1 cellular context compared by ENCODE assay signal in genomic region chr2:187461294-187462261, GRCh38.
TF ChIP-seq lines count a peak whose summit lies in the region.

No MANE protein-coding gene starts in this region.

TF ChIP-seq in HepG2, 621 proteins besides CTCF, POLR2A, EP300 and RAD21 (continued from another document and continues in another):
- TF ChIP-seq, protein P1, sequence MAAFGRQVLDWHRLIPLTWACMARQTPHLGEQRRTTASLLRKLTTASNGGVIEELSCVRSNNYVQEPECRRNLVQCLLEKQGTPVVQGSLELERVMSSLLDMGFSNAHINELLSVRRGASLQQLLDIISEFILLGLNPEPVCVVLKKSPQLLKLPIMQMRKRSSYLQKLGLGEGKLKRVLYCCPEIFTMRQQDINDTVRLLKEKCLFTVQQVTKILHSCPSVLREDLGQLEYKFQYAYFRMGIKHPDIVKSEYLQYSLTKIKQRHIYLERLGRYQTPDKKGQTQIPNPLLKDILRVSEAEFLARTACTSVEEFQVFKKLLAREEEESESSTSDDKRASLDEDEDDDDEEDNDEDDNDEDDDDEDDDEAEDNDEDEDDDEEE (CRISPR knock-in tag; IDR thresholded peaks at IDR 0.05): no peak
- TF ChIP-seq ZNF883 (CRISPR knock-in tag; IDR thresholded peaks at IDR 0.05; ENCODE audit: not compliant biosample characterization) (peak; percentile 90), ZNF839 (CRISPR knock-in tag; IDR thresholded peaks at IDR 0.05; ENCODE audit: borderline replicate concordance) (no peak), SOX13 (IDR thresholded peaks at IDR 0.05) (no peak), SOX13 (CRISPR knock-in tag; conservative IDR thresholded peaks at IDR 0.05 in 1 of 2, IDR thresholded peaks at IDR 0.05 in 1 of 2) (peak in 1 of 2 experiments; percentile 38; a peak in 2 of 4 replicates), ZFP36L2 (CRISPR knock-in tag; IDR thresholded peaks at IDR 0.05) (no peak), SRY (CRISPR knock-in tag; IDR thresholded peaks at IDR 0.05) (0 out of 2 replicates have a peak, but pooled peaks have one; percentile 60), SKI (IDR thresholded peaks at IDR 0.05; ENCODE audit: partially characterized antibody) (no peak), SUZ12 (IDR thresholded peaks at IDR 0.05; ENCODE audit: low read depth, low read length) (no peak), ZNF329 (CRISPR knock-in tag; IDR thresholded peaks at IDR 0.05; ENCODE audit: low read depth) (no peak), ZNF235 (CRISPR knock-in tag; IDR thresholded peaks at IDR 0.05; ENCODE audit: borderline replicate concordance) (no peak), ZNF75D (CRISPR knock-in tag; IDR thresholded peaks at IDR 0.05; ENCODE audit: borderline replicate concordance) (peak; percentile 64; the same call in 1 of the 2 replicates), THRA (CRISPR knock-in tag; IDR thresholded peaks at IDR 0.05; ENCODE audit: borderline replicate concordance) (no peak; the same call in 1 of the 2 replicates), ZNF331 (CRISPR knock-in tag; IDR thresholded peaks at IDR 0.05) (peak; percentile 82), SKIL (CRISPR knock-in tag; IDR thresholded peaks at IDR 0.05; ENCODE audit: borderline replicate concordance) (no peak), ZNF530 (CRISPR knock-in tag; IDR thresholded peaks at IDR 0.05; ENCODE audit: low read depth) (no peak), ZNF577 (CRISPR knock-in tag; IDR thresholded peaks at IDR 0.05; ENCODE audit: borderline replicate concordance, low read depth) (no peak), MAZ (IDR thresholded peaks at IDR 0.05; ENCODE audit: borderline replicate concordance, low read depth, low read length) (no peak; the same call in 1 of the 2 replicates), MAZ (CRISPR knock-in tag; IDR thresholded peaks at IDR 0.05; ENCODE audit: low read depth) (no peak), THAP8 (CRISPR knock-in tag; IDR thresholded peaks at IDR 0.05; ENCODE audit: borderline replicate concordance) (no peak), STAG1 (CRISPR knock-in tag; IDR thresholded peaks at IDR 0.05) (no peak)
- TF ChIP-seq, protein P2, sequence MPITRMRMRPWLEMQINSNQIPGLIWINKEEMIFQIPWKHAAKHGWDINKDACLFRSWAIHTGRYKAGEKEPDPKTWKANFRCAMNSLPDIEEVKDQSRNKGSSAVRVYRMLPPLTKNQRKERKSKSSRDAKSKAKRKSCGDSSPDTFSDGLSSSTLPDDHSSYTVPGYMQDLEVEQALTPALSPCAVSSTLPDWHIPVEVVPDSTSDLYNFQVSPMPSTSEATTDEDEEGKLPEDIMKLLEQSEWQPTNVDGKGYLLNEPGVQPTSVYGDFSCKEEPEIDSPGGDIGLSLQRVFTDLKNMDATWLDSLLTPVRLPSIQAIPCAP (CRISPR knock-in tag; IDR thresholded peaks at IDR 0.05; ENCODE audit: low read depth): no peak
- TF ChIP-seq, protein P3, sequence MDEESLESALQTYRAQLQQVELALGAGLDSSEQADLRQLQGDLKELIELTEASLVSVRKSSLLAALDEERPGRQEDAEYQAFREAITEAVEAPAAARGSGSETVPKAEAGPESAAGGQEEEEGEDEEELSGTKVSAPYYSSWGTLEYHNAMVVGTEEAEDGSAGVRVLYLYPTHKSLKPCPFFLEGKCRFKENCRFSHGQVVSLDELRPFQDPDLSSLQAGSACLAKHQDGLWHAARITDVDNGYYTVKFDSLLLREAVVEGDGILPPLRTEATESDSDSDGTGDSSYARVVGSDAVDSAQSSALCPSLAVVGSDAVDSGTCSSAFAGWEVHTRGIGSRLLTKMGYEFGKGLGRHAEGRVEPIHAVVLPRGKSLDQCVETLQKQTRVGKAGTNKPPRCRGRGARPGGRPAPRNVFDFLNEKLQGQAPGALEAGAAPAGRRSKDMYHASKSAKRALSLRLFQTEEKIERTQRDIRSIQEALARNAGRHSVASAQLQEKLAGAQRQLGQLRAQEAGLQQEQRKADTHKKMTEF (CRISPR knock-in tag; IDR thresholded peaks at IDR 0.05): peak; percentile 68; the same call in 1 of the 2 replicates
- TF ChIP-seq, protein P4, sequence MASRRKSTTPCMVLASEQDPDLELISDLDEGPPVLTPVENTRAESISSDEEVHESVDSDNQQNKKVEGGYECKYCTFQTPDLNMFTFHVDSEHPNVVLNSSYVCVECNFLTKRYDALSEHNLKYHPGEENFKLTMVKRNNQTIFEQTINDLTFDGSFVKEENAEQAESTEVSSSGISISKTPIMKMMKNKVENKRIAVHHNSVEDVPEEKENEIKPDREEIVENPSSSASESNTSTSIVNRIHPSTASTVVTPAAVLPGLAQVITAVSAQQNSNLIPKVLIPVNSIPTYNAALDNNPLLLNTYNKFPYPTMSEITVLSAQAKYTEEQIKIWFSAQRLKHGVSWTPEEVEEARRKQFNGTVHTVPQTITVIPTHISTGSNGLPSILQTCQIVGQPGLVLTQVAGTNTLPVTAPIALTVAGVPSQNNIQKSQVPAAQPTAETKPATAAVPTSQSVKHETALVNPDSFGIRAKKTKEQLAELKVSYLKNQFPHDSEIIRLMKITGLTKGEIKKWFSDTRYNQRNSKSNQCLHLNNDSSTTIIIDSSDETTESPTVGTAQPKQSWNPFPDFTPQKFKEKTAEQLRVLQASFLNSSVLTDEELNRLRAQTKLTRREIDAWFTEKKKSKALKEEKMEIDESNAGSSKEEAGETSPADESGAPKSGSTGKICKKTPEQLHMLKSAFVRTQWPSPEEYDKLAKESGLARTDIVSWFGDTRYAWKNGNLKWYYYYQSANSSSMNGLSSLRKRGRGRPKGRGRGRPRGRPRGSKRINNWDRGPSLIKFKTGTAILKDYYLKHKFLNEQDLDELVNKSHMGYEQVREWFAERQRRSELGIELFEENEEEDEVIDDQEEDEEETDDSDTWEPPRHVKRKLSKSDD (CRISPR knock-in tag; IDR thresholded peaks at IDR 0.05; ENCODE audit: low read depth): peak; percentile 32; the same call in 1 of the 2 replicates
- TF ChIP-seq, protein P5, sequence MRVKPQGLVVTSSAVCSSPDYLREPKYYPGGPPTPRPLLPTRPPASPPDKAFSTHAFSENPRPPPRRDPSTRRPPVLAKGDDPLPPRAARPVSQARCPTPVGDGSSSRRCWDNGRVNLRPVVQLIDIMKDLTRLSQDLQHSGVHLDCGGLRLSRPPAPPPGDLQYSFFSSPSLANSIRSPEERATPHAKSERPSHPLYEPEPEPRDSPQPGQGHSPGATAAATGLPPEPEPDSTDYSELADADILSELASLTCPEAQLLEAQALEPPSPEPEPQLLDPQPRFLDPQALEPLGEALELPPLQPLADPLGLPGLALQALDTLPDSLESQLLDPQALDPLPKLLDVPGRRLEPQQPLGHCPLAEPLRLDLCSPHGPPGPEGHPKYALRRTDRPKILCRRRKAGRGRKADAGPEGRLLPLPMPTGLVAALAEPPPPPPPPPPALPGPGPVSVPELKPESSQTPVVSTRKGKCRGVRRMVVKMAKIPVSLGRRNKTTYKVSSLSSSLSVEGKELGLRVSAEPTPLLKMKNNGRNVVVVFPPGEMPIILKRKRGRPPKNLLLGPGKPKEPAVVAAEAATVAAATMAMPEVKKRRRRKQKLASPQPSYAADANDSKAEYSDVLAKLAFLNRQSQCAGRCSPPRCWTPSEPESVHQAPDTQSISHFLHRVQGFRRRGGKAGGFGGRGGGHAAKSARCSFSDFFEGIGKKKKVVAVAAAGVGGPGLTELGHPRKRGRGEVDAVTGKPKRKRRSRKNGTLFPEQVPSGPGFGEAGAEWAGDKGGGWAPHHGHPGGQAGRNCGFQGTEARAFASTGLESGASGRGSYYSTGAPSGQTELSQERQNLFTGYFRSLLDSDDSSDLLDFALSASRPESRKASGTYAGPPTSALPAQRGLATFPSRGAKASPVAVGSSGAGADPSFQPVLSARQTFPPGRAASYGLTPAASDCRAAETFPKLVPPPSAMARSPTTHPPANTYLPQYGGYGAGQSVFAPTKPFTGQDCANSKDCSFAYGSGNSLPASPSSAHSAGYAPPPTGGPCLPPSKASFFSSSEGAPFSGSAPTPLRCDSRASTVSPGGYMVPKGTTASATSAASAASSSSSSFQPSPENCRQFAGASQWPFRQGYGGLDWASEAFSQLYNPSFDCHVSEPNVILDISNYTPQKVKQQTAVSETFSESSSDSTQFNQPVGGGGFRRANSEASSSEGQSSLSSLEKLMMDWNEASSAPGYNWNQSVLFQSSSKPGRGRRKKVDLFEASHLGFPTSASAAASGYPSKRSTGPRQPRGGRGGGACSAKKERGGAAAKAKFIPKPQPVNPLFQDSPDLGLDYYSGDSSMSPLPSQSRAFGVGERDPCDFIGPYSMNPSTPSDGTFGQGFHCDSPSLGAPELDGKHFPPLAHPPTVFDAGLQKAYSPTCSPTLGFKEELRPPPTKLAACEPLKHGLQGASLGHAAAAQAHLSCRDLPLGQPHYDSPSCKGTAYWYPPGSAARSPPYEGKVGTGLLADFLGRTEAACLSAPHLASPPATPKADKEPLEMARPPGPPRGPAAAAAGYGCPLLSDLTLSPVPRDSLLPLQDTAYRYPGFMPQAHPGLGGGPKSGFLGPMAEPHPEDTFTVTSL (CRISPR knock-in tag; IDR thresholded peaks at IDR 0.05; ENCODE audit: borderline replicate concordance): no peak
- TF ChIP-seq, protein P6, sequence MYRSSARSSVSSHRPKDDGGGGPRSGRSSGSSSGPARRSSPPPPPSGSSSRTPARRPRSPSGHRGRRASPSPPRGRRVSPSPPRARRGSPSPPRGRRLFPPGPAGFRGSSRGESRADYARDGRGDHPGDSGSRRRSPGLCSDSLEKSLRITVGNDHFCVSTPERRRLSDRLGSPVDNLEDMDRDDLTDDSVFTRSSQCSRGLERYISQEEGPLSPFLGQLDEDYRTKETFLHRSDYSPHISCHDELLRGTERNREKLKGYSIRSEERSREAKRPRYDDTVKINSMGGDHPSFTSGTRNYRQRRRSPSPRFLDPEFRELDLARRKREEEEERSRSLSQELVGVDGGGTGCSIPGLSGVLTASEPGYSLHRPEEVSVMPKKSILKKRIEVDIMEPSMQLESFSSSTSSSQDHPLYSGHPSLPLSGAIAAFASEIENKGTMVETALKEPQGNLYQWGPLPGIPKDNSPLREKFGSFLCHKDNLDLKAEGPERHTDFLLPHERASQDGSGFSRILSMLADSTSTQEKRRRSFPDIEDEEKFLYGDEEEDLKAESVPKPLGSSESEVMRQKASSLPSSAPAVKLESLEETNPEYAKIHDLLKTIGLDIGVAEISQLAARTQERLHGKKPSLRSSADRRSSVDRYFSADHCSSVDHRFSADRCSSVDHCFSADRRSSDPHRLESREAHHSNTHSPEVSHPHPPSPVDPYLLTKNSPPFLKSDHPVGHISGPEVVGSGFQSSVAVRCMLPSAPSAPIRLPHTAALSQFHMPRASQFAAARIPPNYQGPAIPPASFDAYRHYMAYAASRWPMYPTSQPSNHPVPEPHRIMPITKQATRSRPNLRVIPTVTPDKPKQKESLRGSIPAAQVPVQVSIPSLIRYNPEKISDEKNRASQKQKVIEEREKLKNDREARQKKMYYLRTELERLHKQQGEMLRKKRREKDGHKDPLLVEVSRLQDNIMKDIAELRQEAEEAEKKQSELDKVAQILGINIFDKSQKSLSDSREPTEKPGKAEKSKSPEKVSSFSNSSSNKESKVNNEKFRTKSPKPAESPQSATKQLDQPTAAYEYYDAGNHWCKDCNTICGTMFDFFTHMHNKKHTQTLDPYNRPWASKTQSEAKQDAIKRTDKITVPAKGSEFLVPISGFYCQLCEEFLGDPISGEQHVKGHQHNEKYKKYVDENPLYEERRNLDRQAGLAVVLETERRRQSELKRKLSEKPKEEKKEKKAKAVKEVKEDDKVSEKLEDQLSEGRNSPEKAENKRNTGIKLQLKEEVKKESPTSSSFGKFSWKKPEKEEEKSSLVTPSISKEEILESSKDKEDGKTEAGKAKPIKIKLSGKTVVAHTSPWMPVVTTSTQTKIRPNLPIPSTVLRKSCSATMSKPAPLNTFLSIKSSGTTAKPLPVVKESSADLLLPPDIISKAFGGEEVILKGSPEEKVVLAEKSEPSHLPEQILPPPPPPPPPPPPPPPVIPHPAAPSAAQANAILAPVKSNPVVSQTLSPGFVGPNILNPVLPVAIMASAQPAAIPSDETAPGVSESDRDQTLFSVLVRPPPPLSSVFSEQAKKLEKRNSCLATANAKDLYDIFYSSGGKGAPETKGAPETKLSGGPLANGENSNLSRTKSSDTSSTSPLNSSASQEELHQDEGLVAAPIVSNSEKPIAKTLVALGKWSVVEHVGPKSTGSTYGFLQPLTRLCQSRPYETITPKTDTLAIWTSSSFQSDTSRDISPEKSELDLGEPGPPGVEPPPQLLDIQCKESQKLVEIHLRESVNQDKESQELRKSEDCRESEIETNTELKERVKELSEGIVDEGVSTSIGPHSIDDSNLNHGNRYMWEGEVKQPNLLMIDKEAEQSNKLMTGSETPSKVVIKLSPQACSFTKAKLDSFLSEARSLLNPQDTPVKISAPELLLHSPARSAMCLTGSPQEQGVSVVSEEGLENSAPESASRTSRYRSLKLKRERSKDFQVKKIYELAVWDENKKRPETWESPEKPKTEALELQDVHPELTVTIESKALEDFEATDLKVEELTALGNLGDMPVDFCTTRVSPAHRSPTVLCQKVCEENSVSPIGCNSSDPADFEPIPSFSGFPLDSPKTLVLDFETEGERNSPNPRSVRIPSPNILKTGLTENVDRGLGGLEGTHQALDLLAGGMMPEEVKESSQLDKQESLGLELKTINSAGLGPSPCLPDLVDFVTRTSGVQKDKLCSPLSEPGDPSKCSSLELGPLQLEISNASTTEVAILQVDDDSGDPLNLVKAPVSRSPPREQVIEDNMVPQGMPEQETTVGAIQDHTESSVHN (CRISPR knock-in tag; IDR thresholded peaks at IDR 0.05): peak; percentile 96; the same call in 1 of the 2 replicates
